Comparison of ENCODE assay signal across 8 cellular contexts in the genomic region with DNA sequence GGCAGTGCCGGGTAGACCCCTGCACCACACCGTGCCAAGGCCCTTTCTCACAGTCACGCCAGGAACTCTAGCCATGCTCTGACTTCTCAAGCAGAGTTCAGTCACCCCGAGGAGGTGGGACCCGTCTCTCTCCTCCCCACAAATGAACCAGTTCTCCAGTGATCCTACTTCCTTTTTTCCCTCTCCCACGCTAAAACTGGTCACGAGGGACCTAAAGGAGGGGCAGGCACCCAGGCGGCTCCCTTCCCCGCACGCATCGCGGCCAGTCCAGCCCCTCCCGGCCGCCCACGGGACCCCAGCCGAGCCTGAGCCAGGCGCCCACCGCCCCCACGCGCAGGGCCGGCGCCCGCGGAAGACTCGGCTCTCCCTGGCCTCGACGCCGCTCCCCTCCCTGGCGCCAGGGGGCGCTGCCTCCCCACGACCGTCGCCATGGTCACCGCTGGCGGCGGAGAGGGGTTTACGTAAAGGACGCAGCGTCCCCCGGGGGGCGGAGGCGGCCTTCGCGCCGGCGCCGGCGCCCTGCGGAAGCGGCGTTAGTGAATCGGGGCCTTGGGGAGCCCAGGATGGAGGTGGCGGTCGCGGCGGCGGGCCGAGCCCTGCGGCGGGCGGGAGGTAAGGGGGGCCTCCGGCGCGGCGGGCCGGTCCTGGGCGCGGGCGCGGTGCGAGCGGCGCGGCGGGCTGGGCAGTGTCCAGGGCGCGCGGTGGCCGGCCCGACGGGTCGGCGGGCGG. TPM values are rescaled to one million over a fixed set of nuclear protein-coding genes. Genes with fewer than 3 reads are reported as not detected.
DNase-seq lines count a peak whose midpoint lies in the region; ATAC-seq and TF ChIP-seq lines count a peak whose summit lies in the region.

A gene with protein sequence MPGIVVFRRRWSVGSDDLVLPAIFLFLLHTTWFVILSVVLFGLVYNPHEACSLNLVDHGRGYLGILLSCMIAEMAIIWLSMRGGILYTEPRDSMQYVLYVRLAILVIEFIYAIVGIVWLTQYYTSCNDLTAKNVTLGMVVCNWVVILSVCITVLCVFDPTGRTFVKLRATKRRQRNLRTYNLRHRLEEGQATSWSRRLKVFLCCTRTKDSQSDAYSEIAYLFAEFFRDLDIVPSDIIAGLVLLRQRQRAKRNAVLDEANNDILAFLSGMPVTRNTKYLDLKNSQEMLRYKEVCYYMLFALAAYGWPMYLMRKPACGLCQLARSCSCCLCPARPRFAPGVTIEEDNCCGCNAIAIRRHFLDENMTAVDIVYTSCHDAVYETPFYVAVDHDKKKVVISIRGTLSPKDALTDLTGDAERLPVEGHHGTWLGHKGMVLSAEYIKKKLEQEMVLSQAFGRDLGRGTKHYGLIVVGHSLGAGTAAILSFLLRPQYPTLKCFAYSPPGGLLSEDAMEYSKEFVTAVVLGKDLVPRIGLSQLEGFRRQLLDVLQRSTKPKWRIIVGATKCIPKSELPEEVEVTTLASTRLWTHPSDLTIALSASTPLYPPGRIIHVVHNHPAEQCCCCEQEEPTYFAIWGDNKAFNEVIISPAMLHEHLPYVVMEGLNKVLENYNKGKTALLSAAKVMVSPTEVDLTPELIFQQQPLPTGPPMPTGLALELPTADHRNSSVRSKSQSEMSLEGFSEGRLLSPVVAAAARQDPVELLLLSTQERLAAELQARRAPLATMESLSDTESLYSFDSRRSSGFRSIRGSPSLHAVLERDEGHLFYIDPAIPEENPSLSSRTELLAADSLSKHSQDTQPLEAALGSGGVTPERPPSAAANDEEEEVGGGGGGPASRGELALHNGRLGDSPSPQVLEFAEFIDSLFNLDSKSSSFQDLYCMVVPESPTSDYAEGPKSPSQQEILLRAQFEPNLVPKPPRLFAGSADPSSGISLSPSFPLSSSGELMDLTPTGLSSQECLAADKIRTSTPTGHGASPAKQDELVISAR (plus strand): TSS at position 499 of the 729 bp plus-strand sequence. CDS start 39,765 bp downstream, outside the sequence.

- H4K20me1 ChIP-seq in BLaER1 = peaks cover 13% of the 10 kb centered on the region; the same call in 1 of the 2 replicates

- peak within 1 kb of the TSS; percentile 67 for H3K4me3 ChIP-seq in BLaER1
- peak within 1 kb of the TSS; percentile 63 to 65 for H3K4me3 ChIP-seq in duodenal mucosa (ENCODE audit: low read depth in 1 of 2, low read length in 2 of 2)
- H3K4me3 ChIP-seq in lung = peak within 1 kb of the TSS; percentile 42

- peak within 1 kb of the TSS; percentile 66 for H3K9ac ChIP-seq in BLaER1
- H3K9ac ChIP-seq in duodenal mucosa (ENCODE audit: low read depth in 1 of 2, low read length in 2 of 2) = peak within 1 kb of the TSS; percentile 4 to 48

- H3K9me3 ChIP-seq in BLaER1 (no peaks in the 10 kb centered on the region), duodenal mucosa (ENCODE audit: control insufficient read depth in 1 of 2, low read length in 2 of 2) (no peaks in the 10 kb centered on the region), lung (ENCODE audit: control insufficient read depth in 2 of 2, insufficient read depth in 1 of 2, low read length in 1 of 2) (no peaks in the 10 kb centered on the region)

- H3K4me1 ChIP-seq in BLaER1 = peaks cover 61% of the 10 kb centered on the region
- H3K4me1 ChIP-seq in duodenal mucosa (ENCODE audit: control insufficient read depth in 1 of 2, insufficient read depth in 2 of 2, low read length in 2 of 2) = peaks cover 36 to 39% of the 10 kb centered on the region in 2 donors
- H3K4me1 ChIP-seq in lung (ENCODE audit: control insufficient read depth in 2 of 2, insufficient read depth in 2 of 2, low read length in 2 of 2) = peaks cover 8 to 9% of the 10 kb centered on the region in 2 donors

- H3K27ac ChIP-seq in BLaER1 = peak within 1 kb of the TSS; percentile 62
- no peak within 1 kb of the TSS for H3K27ac ChIP-seq in duodenal mucosa (ENCODE audit: low read depth, low read length)
- H3K27ac ChIP-seq in lung (ENCODE audit: low read depth in 1 of 2, low read length in 1 of 2) = peak within 1 kb of the TSS in 1 of 2 donors; percentile 13

- no peaks in the 10 kb centered on the region for H3K36me3 ChIP-seq in BLaER1
- H3K36me3 ChIP-seq in duodenal mucosa (ENCODE audit: control insufficient read depth in 1 of 2, insufficient read depth in 2 of 2, low read length in 2 of 2) = no peaks in the 10 kb centered on the region
- no peaks in the 10 kb centered on the region for H3K36me3 ChIP-seq in lung (ENCODE audit: control insufficient read depth in 2 of 2, insufficient read depth in 2 of 2, low read length in 2 of 2)

- WGBS in lung, 2 donors = 3 to 4% methylated on average over 58 to 84 of the region's 84 CpGs

- H3K4me2 ChIP-seq in BLaER1 = peak within 1 kb of the TSS; percentile 94

- TF ChIP-seq CTCF in lung (IDR thresholded peaks at IDR 0.05; ENCODE audit: control extremely low read depth, extremely low read depth) = peak; percentile 89

- peaks cover 14% of the 10 kb centered on the region for H3K27me3 ChIP-seq in BLaER1
- peaks cover 0 to 13% of the 10 kb centered on the region in 2 donors for H3K27me3 ChIP-seq in duodenal mucosa (ENCODE audit: control insufficient read depth in 1 of 2, insufficient read depth in 2 of 2, low read length in 2 of 2)
- H3K27me3 ChIP-seq in lung (ENCODE audit: control insufficient read depth, insufficient read depth) = no peaks in the 10 kb centered on the region

- peak; percentile 67 for ATAC-seq in GM21526 (IDR thresholded peaks at IDR 0.05; ENCODE audit: low FRiP score, unreplicated experiment)
- peak; percentile 79 for ATAC-seq in lung (ENCODE audit: insufficient read depth, low FRiP score)
- no peak for ATAC-seq in GM21528 (IDR thresholded peaks at IDR 0.05; ENCODE audit: low FRiP score, unreplicated experiment)

- DNase-seq in NCI-H2227 (lab: John Stamatoyannopoulos, UW; ENCODE audit: unreplicated experiment) (peak; percentile 89), lung (ENCODE audit: low spot score) (peak; percentile 75)
- DNase-seq in activated CD4-positive, alpha-beta T cell treated with anti-CD3 and anti-CD28 coated beads, Interleukin-2, amount 50 U/mL, for 24 hours (ENCODE audit: low read depth in 1 of 2, low spot score in 1 of 2) = peak; percentile 67 to 82
- DNase-seq in stimulated activated CD4-positive, alpha-beta T cell treated with anti-CD3 and anti-CD28 coated beads, TNF-alpha, amount 100 ng/mL, for 1 hour (ENCODE audit: low read depth in 3 of 3, low spot score in 1 of 3) = peak; percentile 39 to 75 (median 70)

RNA-seq across cellular contexts. Expression of the gene that starts here (rescaled TPM):
- 1 to 10 TPM; 1.5 to 7.5 TPM for total RNA-seq in lung
- 1 to 10 TPM; 2.9 to 3.0 TPM for polyA plus RNA-seq in lung
